In the genomic region with DNA sequence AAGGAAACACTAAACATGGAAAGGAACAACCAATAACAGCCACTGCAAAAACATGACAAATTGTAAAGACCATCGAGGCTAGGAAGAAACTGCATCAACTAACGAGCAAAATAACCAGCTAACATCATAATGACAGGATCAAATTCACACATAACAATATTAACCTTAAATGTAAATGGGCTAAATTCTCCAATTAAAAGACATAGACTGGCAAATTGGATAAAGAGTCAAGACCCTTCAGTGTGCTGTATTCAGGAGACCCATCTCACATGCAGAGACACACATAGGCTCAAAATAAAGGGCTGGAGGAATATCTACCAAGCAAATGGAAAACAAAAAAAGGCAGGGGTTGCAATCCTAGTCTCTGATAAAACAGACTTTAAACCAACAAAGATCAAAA, we compare ENCODE assay signal across 1 cellular context.
A peak's percentile ranks its signal among the peaks of the same experiment; 100 is the strongest.
DNase-seq lines count a peak whose midpoint lies in the region; ATAC-seq, FAIRE-seq and TF ChIP-seq lines count a peak whose summit lies in the region.
"Not testable (repeated sequence)": the region's sequence is repeated elsewhere in the genome, so short reads cannot be mapped to it uniquely, and the experiment has no call there.

No MANE protein-coding gene starts in this region.

- not testable (repeated sequence) for BruUV-seq in K562 (replicated peaks; lab: Mats Ljungman, UMichigan)

- H3K4me2 ChIP-seq in K562 (ENCODE audit: insufficient read depth, low read length) = not testable (repeated sequence)

- not testable (repeated sequence) for H3K79me2 ChIP-seq in K562 (ENCODE audit: control insufficient read depth, insufficient read depth, low read length)

- in situ Hi-C loops in K562 (cut with MboI) = not testable (repeated sequence)

- intact Hi-C loops in K562 (cut with micrococcal nuclease) = not testable (repeated sequence)

- TF ChIP-seq POLR2A in K562 (conservative IDR thresholded peaks at IDR 0.05) = not testable (repeated sequence)

- not testable (repeated sequence) for TF ChIP-seq RAD21 in K562 (CRISPR knock-in tag; conservative IDR thresholded peaks at IDR 0.05 in 1 of 2, IDR thresholded peaks at IDR 0.05 in 1 of 2)

- H4K20me1 ChIP-seq in K562 (replicated peaks; ENCODE audit: control insufficient read depth, insufficient read depth, low read length) = not testable (repeated sequence)

- not testable (repeated sequence) for TF ChIP-seq CTCF in K562 (IDR thresholded peaks at IDR 0.05 in 2 of 3, conservative IDR thresholded peaks at IDR 0.05 in 1 of 3; ENCODE audit: insufficient read depth in 2 of 3, low read depth in 1 of 3, low read length in 3 of 3)

- not testable (repeated sequence) for H3K9me3 ChIP-seq in K562 (replicated peaks; ENCODE audit: control insufficient read depth, insufficient read depth, low read depth, low read length)

- not testable (repeated sequence) for H3K27ac ChIP-seq in K562 (ENCODE audit: extremely low read depth, low read depth, low read length)

- CTCF ChIA-PET in K562 (lab: Yijun Ruan, JAX; ENCODE audit: low intra/inter-chr PET ratio) = not testable (repeated sequence)

- H3K9ac ChIP-seq in K562 (ENCODE audit: insufficient read depth in 1 of 2, low read depth in 2 of 2, low read length in 2 of 2) = not testable (repeated sequence)

- not testable (repeated sequence) for H3K9me1 ChIP-seq in K562 (ENCODE audit: control insufficient read depth, insufficient read depth, low read length)

- ATAC-seq in K562 = not testable (repeated sequence)

- H3K36me3 ChIP-seq in K562 (ENCODE audit: control insufficient read depth, insufficient read depth, low read length) = not testable (repeated sequence)

- 1% methylated on average over 2 of the region's 2 CpGs for WGBS in K562 (ENCODE audit: insufficient coverage, low coverage, missing lambda C conversion rate)

- not testable (repeated sequence) for DNase-seq in K562 (ENCODE audit: extremely low read depth in 1 of 4, low spot score in 3 of 4)

- H2AFZ ChIP-seq in K562 (ENCODE audit: low read depth, low read length) = not testable (repeated sequence)

- TF ChIP-seq EP300 in K562 (IDR thresholded peaks at IDR 0.05; ENCODE audit: low read length) = not testable (repeated sequence)

- FAIRE-seq in K562 (lab: Jason Lieb, UNC) = not testable (repeated sequence)

- H3K4me3 ChIP-seq in K562 = not testable (repeated sequence)

- not testable (repeated sequence) for H3K27me3 ChIP-seq in K562 (ENCODE audit: control insufficient read depth in 2 of 2, insufficient read depth in 2 of 2, low read length in 2 of 2)

- not testable (repeated sequence) for H3K4me1 ChIP-seq in K562 (replicated peaks in 1 of 2; ENCODE audit: control insufficient read depth in 2 of 2, insufficient read depth in 2 of 2, low read length in 2 of 2)

- POLR2A ChIA-PET in K562 (lab: Yijun Ruan, JAX) = not testable (repeated sequence)

TF ChIP-seq in K562, 482 proteins besides CTCF, POLR2A, EP300 and RAD21:
- TF ChIP-seq ZNF507 (tag; conservative IDR thresholded peaks at IDR 0.05) (peak; percentile 96), ZNF354B (CRISPR knock-in tag; IDR thresholded peaks at IDR 0.05) (peak; percentile 60; the same call in 1 of the 2 replicates)
TF ChIP-seq in K562: peak in this region for 2; not testable (repeated sequence) for 480.
